ENCODE assay signal across 8 cellular contexts in the genomic region with DNA sequence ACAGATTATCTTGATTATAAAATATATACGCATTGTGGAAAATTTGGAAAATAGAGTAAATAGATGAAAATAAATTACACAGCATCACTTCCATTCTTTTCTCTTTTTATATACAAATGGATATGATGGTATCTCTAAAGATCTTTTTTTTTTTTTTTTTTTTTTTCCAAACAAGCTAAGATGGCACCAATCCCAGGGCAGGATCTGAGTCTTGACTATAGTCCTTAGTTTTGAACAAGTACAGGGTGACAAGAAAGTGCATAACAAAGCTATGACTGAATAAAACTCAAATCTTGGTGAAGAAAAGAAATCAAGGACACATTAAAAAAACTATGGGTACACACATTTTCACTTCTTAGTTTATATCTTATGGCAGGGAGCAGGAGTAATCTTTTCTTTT. TPM values are rescaled to one million over a fixed set of nuclear protein-coding genes. Genes with fewer than 3 reads are reported as not detected.
DNase-seq lines count a peak whose midpoint lies in the region; ATAC-seq and TF ChIP-seq lines count a peak whose summit lies in the region.

No MANE protein-coding gene starts in this region.

- no peaks in the 10 kb centered on the region for H3K9me3 ChIP-seq in thyroid gland

- intact Hi-C loops in thyroid gland (cut with DNase I) = no loop called here

- H3K4me1 Mint-ChIP-seq in activated naive CD4-positive, alpha-beta T cell treated with anti-CD3 and anti-CD28 coated beads, Interleukin-2, amount 50 U/mL, for 24 hours = peaks cover 83% of the 10 kb centered on the region
- peaks cover 70% of the 10 kb centered on the region for H3K4me1 Mint-ChIP-seq in activated naive CD8-positive, alpha-beta T cell (ENCODE audit: low read depth)

- no peaks in the 10 kb centered on the region for H3K36me3 ChIP-seq in thyroid gland

- peaks cover 23% of the 10 kb centered on the region for H3K36me3 Mint-ChIP-seq in activated naive CD4-positive, alpha-beta T cell treated with anti-CD3 and anti-CD28 coated beads, Interleukin-2, amount 50 U/mL, for 24 hours
- H3K36me3 Mint-ChIP-seq in activated naive CD8-positive, alpha-beta T cell = peaks cover 15% of the 10 kb centered on the region

- H3K27ac ChIP-seq in layer of hippocampus (ENCODE audit: low read depth, low read length) (peak overlapping the region; percentile 12), thyroid gland (peak overlapping the region in 2 of 3 donors; percentile 30 to 37)

- H3K9me3 Mint-ChIP-seq in activated naive CD4-positive, alpha-beta T cell treated with anti-CD3 and anti-CD28 coated beads, Interleukin-2, amount 50 U/mL, for 24 hours = peaks cover 13% of the 10 kb centered on the region
- no peaks in the 10 kb centered on the region for H3K9me3 Mint-ChIP-seq in activated naive CD8-positive, alpha-beta T cell (ENCODE audit: low read depth)

- H3K4me3 ChIP-seq in thyroid gland (replicated peaks in 1 of 3) = no peak overlapping the region

- no peaks in the 10 kb centered on the region for H3K27me3 Mint-ChIP-seq in activated naive CD4-positive, alpha-beta T cell treated with anti-CD3 and anti-CD28 coated beads, Interleukin-2, amount 50 U/mL, for 24 hours
- H3K27me3 Mint-ChIP-seq in activated naive CD8-positive, alpha-beta T cell = no peaks in the 10 kb centered on the region

- no peak for TF ChIP-seq CTCF in thyroid gland (IDR thresholded peaks at IDR 0.05)

- ATAC-seq in left lobe of liver (no peak), HG03045 (IDR thresholded peaks at IDR 0.05; ENCODE audit: unreplicated experiment) (no peak)

- H3K4me1 ChIP-seq in thyroid gland = peaks cover 0 to 21% of the 10 kb centered on the region in 2 donors

- DNase-seq in activated naive CD4-positive, alpha-beta T cell (lab: John Stamatoyannopoulos, UW) = no peak
- DNase-seq in thyroid gland (no peak), NAMALWA (ENCODE audit: low spot score) (no peak), left lobe of liver (ENCODE audit: low spot score) (no peak)

- 94 to 97% methylated on average over 1 of the region's 1 CpG for WGBS in thyroid gland, 2 donors

- H3K27me3 ChIP-seq in layer of hippocampus (ENCODE audit: control insufficient read depth, insufficient read depth, low read length) (no peaks in the 10 kb centered on the region), thyroid gland (no peaks in the 10 kb centered on the region)

- peak overlapping the region; percentile 100 for H3K27ac Mint-ChIP-seq in activated naive CD4-positive, alpha-beta T cell treated with anti-CD3 and anti-CD28 coated beads, Interleukin-2, amount 50 U/mL, for 24 hours
- peak overlapping the region; percentile 98 for H3K27ac Mint-ChIP-seq in activated naive CD8-positive, alpha-beta T cell

- TF ChIP-seq POLR2A in thyroid gland (IDR thresholded peaks at IDR 0.05) = no peak

- H3K4me3 Mint-ChIP-seq in activated naive CD4-positive, alpha-beta T cell treated with anti-CD3 and anti-CD28 coated beads, Interleukin-2, amount 50 U/mL, for 24 hours = peak overlapping the region; percentile 72
- peak overlapping the region; percentile 74 for H3K4me3 Mint-ChIP-seq in activated naive CD8-positive, alpha-beta T cell

RNA-seq across cellular contexts. Expression of a gene that starts 42.6 kb away (rescaled TPM):
- total RNA-seq in thyroid gland (10 to 100 TPM; 28.5 to 33.4 (median 30.4) TPM), left lobe of liver (9.1 TPM)
